23 cellular contexts compared by ENCODE assay signal in genomic region chr21:42761776-42762335, GRCh38.
DNase-seq lines count a peak whose midpoint lies in the region; ATAC-seq, FAIRE-seq and TF ChIP-seq lines count a peak whose summit lies in the region.
"Had no signal": no experiment of that assay in that cellular context is flagged by ENCODE, and none has a peak within 500 bp of the region (broad histone marks: within the 10 kb centered on the region; RNA-seq: fewer than 3 reads in every experiment).

No MANE protein-coding gene starts in this region.

- peaks cover 16% of the 10 kb centered on the region for H3K36me3 Mint-ChIP-seq in astrocyte (ENCODE audit: low read depth, unreplicated experiment)
- H3K36me3 Mint-ChIP-seq in nephron progenitor cell (ENCODE audit: low read depth) = peaks cover 41% of the 10 kb centered on the region

- peak; percentile 32 for DNase-seq in Right ventricle myocardium inferior (ENCODE audit: missing footprints)
- DNase-seq in left cardiac atrium = no peak
- DNase-seq in astrocyte (ENCODE audit: low read depth) = no peak
- no peak for DNase-seq in nephron progenitor cell
- no peak for DNase-seq in A172 (ENCODE audit: low spot score)
- DNase-seq in NCI-H345 treated with DMSO at 0.1 percent for 48 hours (lab: John Stamatoyannopoulos, UW; ENCODE audit: unreplicated experiment) = no peak
- no peak for DNase-seq in activated effector memory CD4-positive, alpha-beta T cell treated with anti-CD3 and anti-CD28 coated beads, Interleukin-2, amount 50 U/mL, for 16 hours
- DNase-seq: AML-193; CD4-positive, alpha-beta memory T cell; COR-L47; H9; Kasumi-1; NCI-H1436 treated with DMSO at 0.1 percent for 48 hours; NCI-H187 treated with DMSO at 0.1 percent for 48 hours; NCI-H446 treated with DMSO at 0.1 percent for 48 hours; PC-9 had no signal

- H3K27ac Mint-ChIP-seq in astrocyte (ENCODE audit: unreplicated experiment) (peak overlapping the region; percentile 47), nephron progenitor cell (peak overlapping the region; percentile 83)
- H3K27ac Mint-ChIP-seq: GM23338 had no signal

- no peak for FAIRE-seq in astrocyte (lab: Jason Lieb, UNC)
- FAIRE-seq: A549, G401.6, GM12878, K562 had no signal

- no peak overlapping the region for H2AFZ ChIP-seq in astrocyte (ENCODE audit: low read depth, low read length)
- H2AFZ ChIP-seq: GM23338, PC-9 had no signal

- ATAC-seq in Right ventricle myocardium inferior = no peak
- ATAC-seq in left cardiac atrium = no peak
- ATAC-seq: A549, GM12878 had no signal

- no peak overlapping the region for H3K4me2 ChIP-seq in astrocyte (ENCODE audit: low read length)
- H3K4me2 ChIP-seq: A549; BLaER1 treated with 17β-estradiol and CSF1 and Interleukin-3, amounts not matched to agents 10 nM and 100 nM; GM23338; PC-9 had no signal

- peaks cover 2% of the 10 kb centered on the region for H3K9me3 Mint-ChIP-seq in astrocyte (ENCODE audit: unreplicated experiment)
- H3K9me3 Mint-ChIP-seq in nephron progenitor cell = no peaks in the 10 kb centered on the region
- H3K9me3 Mint-ChIP-seq: GM23338, H9 had no signal

- H3K9me3 ChIP-seq in astrocyte (ENCODE audit: insufficient read depth, low read depth, low read length) = no peaks in the 10 kb centered on the region
- H3K9me3 ChIP-seq: A549; BLaER1 treated with 17β-estradiol and CSF1 and Interleukin-3, amounts not matched to agents 10 nM and 100 nM; SJSA1 had no signal

- H3K4me3 ChIP-seq in astrocyte (ENCODE audit: insufficient read depth, low read depth, low read length) = no peak overlapping the region
- H3K4me3 ChIP-seq: A549; BLaER1 treated with 17β-estradiol and CSF1 and Interleukin-3, amounts not matched to agents 10 nM and 100 nM; GM12878; GM23338; K562; PC-9; SJSA1 had no signal

- intact Hi-C loops in Right ventricle myocardium inferior (cut with DNase I) = no loop called here
- intact Hi-C loops in left cardiac atrium (cut with DNase I) = no loop called here

- H4K20me1 ChIP-seq in astrocyte (ENCODE audit: insufficient read depth, low read length) = no peaks in the 10 kb centered on the region

- H3K4me3 Mint-ChIP-seq in astrocyte (ENCODE audit: unreplicated experiment) (no peak overlapping the region), nephron progenitor cell (no peak overlapping the region)
- H3K4me3 Mint-ChIP-seq: CD4-positive, alpha-beta memory T cell; GM23338; H9 had no signal

- no peaks in the 10 kb centered on the region for H3K4me1 ChIP-seq in astrocyte (ENCODE audit: insufficient read depth, low read length)
- H3K4me1 ChIP-seq: A549, SJSA1 had no signal

- no peak overlapping the region for H3K9ac ChIP-seq in astrocyte (ENCODE audit: low read length)
- H3K9ac ChIP-seq: BLaER1 treated with 17β-estradiol and CSF1 and Interleukin-3, amounts not matched to agents 10 nM and 100 nM had no signal

- H3K4me1 Mint-ChIP-seq in astrocyte (ENCODE audit: low read depth, unreplicated experiment) (no peaks in the 10 kb centered on the region), nephron progenitor cell (peaks cover 30% of the 10 kb centered on the region)
- H3K4me1 Mint-ChIP-seq: GM23338, H9 had no signal

- no peak overlapping the region for H3K27ac ChIP-seq in astrocyte (ENCODE audit: low read depth, low read length)
- H3K27ac ChIP-seq: A549; BLaER1 treated with 17β-estradiol and CSF1 and Interleukin-3, amounts not matched to agents 10 nM and 100 nM; PC-9; SJSA1 had no signal

- TF ChIP-seq CTCF in astrocyte (IDR thresholded peaks at IDR 0.05; ENCODE audit: insufficient read depth, low read depth, low read length) = no peak
- no peak for TF ChIP-seq CTCF in nephron progenitor cell (IDR thresholded peaks at IDR 0.05)

- no peaks in the 10 kb centered on the region for H3K36me3 ChIP-seq in astrocyte (ENCODE audit: insufficient read depth, low read length)
- H3K36me3 ChIP-seq: BLaER1 treated with 17β-estradiol and CSF1 and Interleukin-3, amounts not matched to agents 10 nM and 100 nM; SJSA1 had no signal

- H3K79me2 ChIP-seq in astrocyte (ENCODE audit: insufficient read depth, low read length) = no peaks in the 10 kb centered on the region

- H3K27me3 Mint-ChIP-seq in astrocyte (ENCODE audit: low read depth, unreplicated experiment) = peaks cover 26% of the 10 kb centered on the region
- H3K27me3 Mint-ChIP-seq in nephron progenitor cell (ENCODE audit: low read depth, poor library complexity) = peaks cover 4% of the 10 kb centered on the region
- H3K27me3 Mint-ChIP-seq: CD4-positive, alpha-beta memory T cell had no signal

- no peaks in the 10 kb centered on the region for H3K27me3 ChIP-seq in astrocyte (ENCODE audit: insufficient read depth, low read length)
- H3K27me3 ChIP-seq: SJSA1 had no signal
